ENCODE assay signal across 26 cellular contexts in the genomic region with DNA sequence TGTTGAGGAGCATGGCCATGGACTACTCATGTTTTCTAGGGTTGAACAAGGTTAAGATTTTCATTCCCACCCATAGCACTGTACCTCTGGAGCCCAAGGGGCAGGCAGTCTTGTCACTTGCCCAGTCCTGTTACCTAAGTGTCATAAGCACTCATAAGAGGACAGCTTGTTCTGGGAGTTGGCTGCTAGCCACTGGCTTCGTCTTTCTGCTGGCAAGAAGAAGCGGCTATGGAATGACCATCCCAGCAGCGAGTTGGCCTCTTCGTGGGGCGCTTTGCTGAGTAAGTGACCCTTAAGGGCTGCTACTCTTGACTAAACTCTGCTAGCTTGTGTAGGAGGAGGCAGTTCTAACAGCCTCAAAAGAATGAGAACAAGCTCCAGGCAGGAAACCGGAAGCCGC. TPM values are rescaled to one million over a fixed set of nuclear protein-coding genes. Genes with fewer than 3 reads are reported as not detected.
DNase-seq lines count a peak whose midpoint lies in the region; ATAC-seq and TF ChIP-seq lines count a peak whose summit lies in the region.
"Had no signal": no experiment of that assay in that cellular context is flagged by ENCODE, and none has a peak within 500 bp of the region (broad histone marks: within the 10 kb centered on the region; RNA-seq: fewer than 3 reads in every experiment).

No MANE protein-coding gene starts in this region.

- in situ Hi-C loops in gastrocnemius medialis (cut with MboI; ENCODE audit: low sequenced_read_pairs in 4 of 4) = no loop called here

- TF ChIP-seq CTCF in HFFc6 (IDR thresholded peaks at IDR 0.05) (no peak), right atrium auricular region (IDR thresholded peaks at IDR 0.05) (no peak), gastrocnemius medialis (IDR thresholded peaks at IDR 0.05 in 4 of 5, conservative IDR thresholded peaks at IDR 0.05 in 1 of 5) (no peak), GM10266 (IDR thresholded peaks at IDR 0.05; ENCODE audit: control insufficient read depth, insufficient read depth, low read depth, missing control alignments) (no peak)

- H3K36me3 Mint-ChIP-seq in HFFc6 (ENCODE audit: low read depth) = peaks cover 49% of the 10 kb centered on the region
- H3K36me3 Mint-ChIP-seq in activated CD4-positive, alpha-beta T cell treated with anti-CD3 and anti-CD28 coated beads, Interleukin-2, amount 10 ng/mL, durations not matched to agents 7 days and 5 days (ENCODE audit: low read depth) = peaks cover 38% of the 10 kb centered on the region

- H3K27me3 Mint-ChIP-seq in HFFc6 (ENCODE audit: insufficient read depth) = no peaks in the 10 kb centered on the region; the same call in 1 of the 2 replicates
- no peaks in the 10 kb centered on the region for H3K27me3 Mint-ChIP-seq in activated CD4-positive, alpha-beta T cell treated with anti-CD3 and anti-CD28 coated beads, Interleukin-2, amount 10 ng/mL, durations not matched to agents 7 days and 5 days
- H3K27me3 Mint-ChIP-seq: activated CD4-positive, alpha-beta T cell treated with anti-CD3 and anti-CD28 coated beads for 36 hours; activated naive CD4-positive, alpha-beta T cell treated with anti-CD3 and anti-CD28 coated beads, Interleukin-2, amount 10 ng/mL, durations not matched to agents 7 days and 5 days; stimulated activated memory B cell treated with anti-CD40 and anti-IgM and Interleukin-4, amounts not matched to agents 10 μg/mL and 1 μg/mL and 100 μg/mL, for 72 hours had no signal

- H3K4me1 ChIP-seq in right atrium auricular region (peaks cover 0 to 44% of the 10 kb centered on the region in 2 donors), gastrocnemius medialis (peaks cover 62 to 65% of the 10 kb centered on the region in 2 donors)

- peak overlapping the region; percentile 24; the same call in 1 of the 2 replicates for H3K27ac Mint-ChIP-seq in HFFc6
- H3K27ac Mint-ChIP-seq in activated CD4-positive, alpha-beta T cell treated with anti-CD3 and anti-CD28 coated beads, Interleukin-2, amount 10 ng/mL, durations not matched to agents 7 days and 5 days = no peak overlapping the region
- H3K27ac Mint-ChIP-seq: activated CD4-positive, alpha-beta T cell treated with anti-CD3 and anti-CD28 coated beads for 36 hours; activated naive CD4-positive, alpha-beta T cell treated with anti-CD3 and anti-CD28 coated beads, Interleukin-2, amount 10 ng/mL, durations not matched to agents 7 days and 5 days; stimulated activated memory B cell treated with anti-CD40 and anti-IgM and Interleukin-4, amounts not matched to agents 10 μg/mL and 1 μg/mL and 100 μg/mL, for 72 hours had no signal

- H3K27ac ChIP-seq in right atrium auricular region (peak overlapping the region; percentile 52 to 90), gastrocnemius medialis (peak overlapping the region; percentile 89 to 98 (median 96))
- H3K27ac ChIP-seq: gastroesophageal sphincter, neutrophil had no signal

- no peak for TF ChIP-seq POLR2A in gastrocnemius medialis (IDR thresholded peaks at IDR 0.05)

- H3K9me3 Mint-ChIP-seq in HFFc6 = no peaks in the 10 kb centered on the region
- no peaks in the 10 kb centered on the region for H3K9me3 Mint-ChIP-seq in activated CD4-positive, alpha-beta T cell treated with anti-CD3 and anti-CD28 coated beads, Interleukin-2, amount 10 ng/mL, durations not matched to agents 7 days and 5 days
- H3K9me3 Mint-ChIP-seq: activated naive CD4-positive, alpha-beta T cell treated with anti-CD3 and anti-CD28 coated beads, Interleukin-2, amount 10 ng/mL, durations not matched to agents 7 days and 5 days; stimulated activated memory B cell treated with anti-CD40 and anti-IgM and Interleukin-4, amounts not matched to agents 10 μg/mL and 1 μg/mL and 100 μg/mL, for 72 hours had no signal

- intact Hi-C loops in gastrocnemius medialis (cut with DNase I; ENCODE audit: low total_unique reads) = no loop called here

- ATAC-seq in gastrocnemius medialis (peak; percentile 88 to 89), GM18517 (IDR thresholded peaks at IDR 0.05; ENCODE audit: unreplicated experiment) (no peak)
- ATAC-seq: activated CD4-positive, alpha-beta T cell treated with anti-CD3 and anti-CD28 coated beads for 36 hours; gastroesophageal sphincter; SK-N-SH treated with all-trans-retinoic acid at 6 μM for 48 hours; stimulated activated memory B cell treated with anti-CD40 and anti-IgM and Interleukin-4, amounts not matched to agents 10 μg/mL and 1 μg/mL and 100 μg/mL, for 72 hours had no signal

- CTCF ChIA-PET in activated CD4-positive, alpha-beta T cell treated with anti-CD3 and anti-CD28 coated beads, Interleukin-2, amount 10 ng/mL, durations not matched to agents 7 days and 5 days (lab: Charles Lee) = interaction anchor here (0.6 to 1.0 kb wide), 2 partner anchors 32 to 143 kb away, joined by 3 to 5 read pairs; a partner anchor contains a TSS

- no peak overlapping the region for H3K4me3 Mint-ChIP-seq in HFFc6
- no peak overlapping the region for H3K4me3 Mint-ChIP-seq in activated CD4-positive, alpha-beta T cell treated with anti-CD3 and anti-CD28 coated beads, Interleukin-2, amount 10 ng/mL, durations not matched to agents 7 days and 5 days
- H3K4me3 Mint-ChIP-seq: activated CD4-positive, alpha-beta T cell treated with anti-CD3 and anti-CD28 coated beads for 36 hours; activated naive CD4-positive, alpha-beta T cell treated with anti-CD3 and anti-CD28 coated beads, Interleukin-2, amount 10 ng/mL, durations not matched to agents 7 days and 5 days; stimulated activated memory B cell treated with anti-CD40 and anti-IgM and Interleukin-4, amounts not matched to agents 10 μg/mL and 1 μg/mL and 100 μg/mL, for 72 hours had no signal

- H3K27me3 ChIP-seq in right atrium auricular region = no peaks in the 10 kb centered on the region
- no peaks in the 10 kb centered on the region for H3K27me3 ChIP-seq in gastrocnemius medialis
- H3K27me3 ChIP-seq: gastroesophageal sphincter, neutrophil had no signal

- peaks cover 13% of the 10 kb centered on the region for H3K4me1 Mint-ChIP-seq in HFFc6 (ENCODE audit: low read depth)
- peaks cover 5% of the 10 kb centered on the region for H3K4me1 Mint-ChIP-seq in activated CD4-positive, alpha-beta T cell treated with anti-CD3 and anti-CD28 coated beads, Interleukin-2, amount 10 ng/mL, durations not matched to agents 7 days and 5 days

- no peak overlapping the region for H3K4me3 ChIP-seq in right atrium auricular region
- peak overlapping the region in 2 of 4 donors; percentile 5 to 22 for H3K4me3 ChIP-seq in gastrocnemius medialis
- H3K4me3 ChIP-seq: gastroesophageal sphincter, lung had no signal

- H3K9me3 ChIP-seq in right atrium auricular region = no peaks in the 10 kb centered on the region
- H3K9me3 ChIP-seq in gastrocnemius medialis = no peaks in the 10 kb centered on the region
- H3K9me3 ChIP-seq: gastroesophageal sphincter, neutrophil had no signal

- H3K36me3 ChIP-seq in right atrium auricular region (peaks cover 86% of the 10 kb centered on the region), gastrocnemius medialis (peaks cover 0 to 91% of the 10 kb centered on the region in 2 donors)

- DNase-seq in HFFc6 = no peak
- peak; percentile 6 for DNase-seq in dermis blood vessel endothelial cell
- DNase-seq in right atrium auricular region (ENCODE audit: low spot score) = peak; percentile 69
- DNase-seq in gastrocnemius medialis = peak; percentile 93 to 99
- no peak for DNase-seq in GM10266 (ENCODE audit: extremely low spot score)
- DNase-seq in DMS53 (lab: John Stamatoyannopoulos, UW) = no peak
- no peak for DNase-seq in activated CD4-positive, alpha-beta T cell treated with anti-CD3 and anti-CD28 coated beads, Interleukin-2, amount 10 ng/mL, durations not matched to agents 7 days and 5 days
- DNase-seq: activated CD4-positive, alpha-beta T cell treated with anti-CD3 and anti-CD28 coated beads for 36 hours; activated naive CD4-positive, alpha-beta T cell treated with anti-CD3 and anti-CD28 coated beads, Interleukin-2, amount 10 ng/mL, durations not matched to agents 7 days and 5 days; aorta; effector CD8-positive, alpha-beta T cell; EL; HCEC 1CT; IMR-90; islet precursor cell; NCI-H1105; NCI-H2081; NCI-H226; NCI-H748 treated with DMSO at 0.1 percent for 48 hours; stimulated activated CD4-positive, alpha-beta T cell treated with anti-CD3 and anti-CD28 coated beads, Interleukin-4, amount 100 ng/mL, for 1 hour had no signal

- POLR2A ChIA-PET in activated CD4-positive, alpha-beta T cell treated with anti-CD3 and anti-CD28 coated beads, Interleukin-2, amount 10 ng/mL, durations not matched to agents 7 days and 5 days (lab: Charles Lee) = no interaction called here

RNA-seq across cellular contexts. Expression of a gene that starts 7.4 kb away (rescaled TPM):
- total RNA-seq in HFFc6 (2021; fragmentation: NEBNext Ultra II Directional; extraction: Animal tissue kit (Norgen Biotek cat#: 25700)) = 100 to 1,000 TPM in 3 of 6 experiments, 10 to 100 TPM in 3; 94.1 to 130 (median 99.2) TPM
- total RNA-seq in dermis blood vessel endothelial cell (105 and 132 TPM in 2 replicates), right atrium auricular region (10 to 100 TPM; 85.5 to 93.9 TPM), gastrocnemius medialis (100 to 1,000 TPM; 133 to 367 (median 317) TPM)
- 10 to 100 TPM; 39.1 to 39.5 TPM for total RNA-seq in activated CD4-positive, alpha-beta T cell treated with anti-CD3 and anti-CD28 coated beads, Interleukin-2, amount 10 ng/mL, durations not matched to agents 7 days and 5 days

RNA-seq across cellular contexts. Expression of a gene that starts 7.8 kb away (rescaled TPM):
- 10 to 100 TPM; 22.1 to 30.8 (median 27.0) TPM for total RNA-seq in HFFc6 (2021; fragmentation: NEBNext Ultra II Directional; extraction: Animal tissue kit (Norgen Biotek cat#: 25700))
- total RNA-seq in dermis blood vessel endothelial cell (27.4 and 36.1 TPM in 2 replicates), right atrium auricular region (10 to 100 TPM; 15.3 to 18.1 TPM), gastrocnemius medialis (10 to 100 TPM in 3 of 4 donors, 1 to 10 TPM in 1; 8.4 to 39.6 (median 19.3) TPM)
- 10 to 100 TPM; 18.1 to 18.5 TPM for total RNA-seq in activated CD4-positive, alpha-beta T cell treated with anti-CD3 and anti-CD28 coated beads, Interleukin-2, amount 10 ng/mL, durations not matched to agents 7 days and 5 days

RNA-seq across cellular contexts. Expression of a gene that starts 31.2 kb away (rescaled TPM):
- 100 to 1,000 TPM in 1 of 6 experiments, 10 to 100 TPM in 5; 79.4 to 101 (median 89.0) TPM for total RNA-seq in HFFc6 (2021; fragmentation: NEBNext Ultra II Directional; extraction: Animal tissue kit (Norgen Biotek cat#: 25700))
- 83.2 and 90.0 TPM in 2 replicates for total RNA-seq in dermis blood vessel endothelial cell
- 100 to 1,000 TPM; 478 to 774 TPM for total RNA-seq in right atrium auricular region
- total RNA-seq in gastrocnemius medialis = 100 to 1,000 TPM; 166 to 400 (median 323) TPM
- 10 to 100 TPM; 57.8 to 82.6 TPM for total RNA-seq in activated CD4-positive, alpha-beta T cell treated with anti-CD3 and anti-CD28 coated beads, Interleukin-2, amount 10 ng/mL, durations not matched to agents 7 days and 5 days

RNA-seq across cellular contexts. Expression of a gene that starts 54.7 kb away (rescaled TPM):
- 10 to 100 TPM; 28.1 to 38.0 (median 35.7) TPM for total RNA-seq in HFFc6 (2021; fragmentation: NEBNext Ultra II Directional; extraction: Animal tissue kit (Norgen Biotek cat#: 25700))
- total RNA-seq in dermis blood vessel endothelial cell (32.1 and 41.4 TPM in 2 replicates), right atrium auricular region (10 to 100 TPM; 25.0 to 59.3 TPM), gastrocnemius medialis (10 to 100 TPM; 31.0 to 79.9 (median 48.8) TPM)
- total RNA-seq in activated CD4-positive, alpha-beta T cell treated with anti-CD3 and anti-CD28 coated beads, Interleukin-2, amount 10 ng/mL, durations not matched to agents 7 days and 5 days = 100 to 1,000 TPM; 121 to 131 TPM

Comparison
In these comparisons a context has a peak if more than half of its experiments do, and no peak if none do; other contexts are left out.
1. DNase-seq: peak in dermis blood vessel endothelial cell (single experiment), right atrium auricular region (single experiment) and gastrocnemius medialis (2 of 2); none in HFFc6 (single experiment), GM10266 (single experiment), DMS53 (single experiment) and activated CD4-positive, alpha-beta T cell treated with anti-CD3 and anti-CD28 coated beads, Interleukin-2, amount 10 ng/mL, durations not matched to agents 7 days and 5 days (single experiment).